ENCODE assay signal across 34 cellular contexts in genomic region chr12:57176846-57177245, GRCh38. TPM values are rescaled to one million over a fixed set of nuclear protein-coding genes. Genes with fewer than 3 reads are reported as not detected.
A peak's percentile ranks its signal among the peaks of the same experiment; 100 is the strongest.
DNase-seq lines count a peak whose midpoint lies in the region; ATAC-seq and TF ChIP-seq lines count a peak whose summit lies in the region.
"Had no signal": no experiment of that assay in that cellular context is flagged by ENCODE, and none has a peak within 500 bp of the region (broad histone marks: within the 10 kb centered on the region; RNA-seq: fewer than 3 reads in every experiment).

No MANE protein-coding gene starts in this region.

- no peaks in the 10 kb centered on the region for H3K9me3 ChIP-seq in GM23248 (ENCODE audit: low read depth)
- H3K9me3 ChIP-seq in esophagus (ENCODE audit: control insufficient read depth in 2 of 2, insufficient read depth in 1 of 2, low read depth in 1 of 2, low read length in 1 of 2) = no peaks in the 10 kb centered on the region
- H3K9me3 ChIP-seq in neuronal stem cell (replicated peaks in 1 of 2; ENCODE audit: control insufficient read depth in 2 of 2, insufficient read depth in 1 of 2, low read depth in 1 of 2, low read length in 2 of 2) = no peaks in the 10 kb centered on the region
- H3K9me3 ChIP-seq: BLaER1 treated with 17β-estradiol and CSF1 and Interleukin-3, amounts not matched to agents 10 nM and 100 nM; body of pancreas; Caco-2; esophagus muscularis mucosa; gastroesophageal sphincter; stomach; tibial nerve had no signal

- DNase-seq in GM23248 (peak; percentile 81), RWPE1 (ENCODE audit: low spot score) (peak; percentile 67), neuronal stem cell (ENCODE audit: low spot score) (no peak), immature natural killer cell (no peak), dedifferentiated amniotic fluid mesenchymal stem cell (ENCODE audit: extremely low spot score) (no peak)
- DNase-seq in effector memory CD8-positive, alpha-beta T cell = no peak
- DNase-seq in activated CD4-positive, alpha-beta T cell treated with anti-CD3 and anti-CD28 coated beads for 48 hours = no peak
- DNase-seq: activated CD4-positive, alpha-beta T cell treated with anti-CD3 and anti-CD28 coated beads, Interleukin-2, amount 50 U/mL, for 1 hour; activated naive CD4-positive, alpha-beta T cell; activated T-cell treated with anti-CD3 and anti-CD28 coated beads, Interleukin-2, amount 50 U/mL, for 72 hours; body of pancreas; Caco-2; DMS79 treated with DMSO at 0.1 percent for 48 hours; effector CD8-positive, alpha-beta T cell; KG1; natural killer cell; NCI-H1436 treated with DMSO at 0.1 percent for 48 hours; NCI-H82; OCI-M1; retina; Right ventricle myocardium superior; stomach; WERI-Rb-1 had no signal

- no peak overlapping the region for H4K91ac ChIP-seq in neuronal stem cell (ENCODE audit: low read depth, low read length, poor library complexity)

- H3K79me2 ChIP-seq in GM23248 (ENCODE audit: insufficient read depth) = peaks cover 81% of the 10 kb centered on the region
- H3K79me2 ChIP-seq: hepatocyte had no signal

- in situ Hi-C loops in GM23248 (cut with MboI) = loop anchor here (5.0 kb wide), 1 partner anchor 55 kb away; no protein-coding TSS in a partner anchor

- no peak overlapping the region for H4K8ac ChIP-seq in neuronal stem cell (ENCODE audit: low read depth, low read length)

- H3K4ac ChIP-seq in neuronal stem cell (ENCODE audit: low read length) = no peak overlapping the region

- no peak overlapping the region for H2AK5ac ChIP-seq in neuronal stem cell (ENCODE audit: low read depth, low read length)

- peaks cover 4% of the 10 kb centered on the region for H3K79me1 ChIP-seq in neuronal stem cell (ENCODE audit: low read depth, low read length)

- H3K14ac ChIP-seq in neuronal stem cell (ENCODE audit: low read length) = no peak overlapping the region

- H3K27ac ChIP-seq in GM23248 (peak overlapping the region; percentile 48), RWPE1 (peak overlapping the region; percentile 97), esophagus (ENCODE audit: low read depth in 2 of 2, low read length in 1 of 2) (peak overlapping the region; percentile 79 to 81), neuronal stem cell (replicated peaks; ENCODE audit: low read length) (no peak overlapping the region)
- H3K27ac ChIP-seq: BLaER1 treated with 17β-estradiol and CSF1 and Interleukin-3, amounts not matched to agents 10 nM and 100 nM; body of pancreas; esophagus muscularis mucosa; hepatocyte; WERI-Rb-1 had no signal

- H3F3A ChIP-seq in GM23248 (ENCODE audit: insufficient read depth) = peaks cover 22% of the 10 kb centered on the region

- H3K4me2 ChIP-seq in GM23248 (ENCODE audit: unreplicated experiment) (no peak overlapping the region), neuronal stem cell (ENCODE audit: insufficient read depth, low read length, poor library complexity, severe bottlenecking) (no peak overlapping the region)
- H3K4me2 ChIP-seq: hepatocyte had no signal

- no peak overlapping the region for H3K4me3 ChIP-seq in GM23248
- H3K4me3 ChIP-seq in esophagus (ENCODE audit: low read depth in 1 of 2, low read length in 2 of 2) = peak overlapping the region in 1 of 2 donors; percentile 19
- H3K4me3 ChIP-seq in neuronal stem cell (ENCODE audit: low read length in 2 of 2) = no peak overlapping the region
- H3K4me3 ChIP-seq: BLaER1 treated with 17β-estradiol and CSF1 and Interleukin-3, amounts not matched to agents 10 nM and 100 nM; body of pancreas; esophagus muscularis mucosa; gastroesophageal sphincter; hepatocyte; skin epidermis; stomach; tibial nerve had no signal

- no peak overlapping the region for H3K4me3 Mint-ChIP-seq in effector memory CD8-positive, alpha-beta T cell
- no peak overlapping the region for H3K4me3 Mint-ChIP-seq in immature natural killer cell
- H3K4me3 Mint-ChIP-seq: activated T-cell treated with anti-CD3 and anti-CD28 coated beads, Interleukin-2, amount 50 U/mL, for 72 hours; natural killer cell had no signal

- no peak overlapping the region for H2BK12ac ChIP-seq in neuronal stem cell (ENCODE audit: low read length)

- no peak overlapping the region for H2BK120ac ChIP-seq in neuronal stem cell (ENCODE audit: low read depth, low read length)

- no peaks in the 10 kb centered on the region for H3K9me3 Mint-ChIP-seq in effector memory CD8-positive, alpha-beta T cell
- no peaks in the 10 kb centered on the region for H3K9me3 Mint-ChIP-seq in immature natural killer cell
- H3K9me3 Mint-ChIP-seq: activated T-cell treated with anti-CD3 and anti-CD28 coated beads, Interleukin-2, amount 50 U/mL, for 72 hours; natural killer cell had no signal

- H2BK15ac ChIP-seq in neuronal stem cell (ENCODE audit: low read length) = no peak overlapping the region

- H3K23ac ChIP-seq in neuronal stem cell (ENCODE audit: low read depth, low read length, poor library complexity) = no peak overlapping the region

- POLR2A ChIA-PET in RWPE1 (lab: Yijun Ruan, JAX; ENCODE audit: low non-redundant PET) = interaction anchor here (1.4 to 1.9 kb wide), 2 partner anchors 49 to 65 kb away, joined by 5 to 11 read pairs; partner anchors contain the start of gene LRP1

- H3K27ac Mint-ChIP-seq in effector memory CD8-positive, alpha-beta T cell = no peak overlapping the region
- no peak overlapping the region for H3K27ac Mint-ChIP-seq in immature natural killer cell
- H3K27ac Mint-ChIP-seq: activated T-cell treated with anti-CD3 and anti-CD28 coated beads, Interleukin-2, amount 50 U/mL, for 72 hours; natural killer cell had no signal

- WGBS in GM23248 (ENCODE audit: low coverage in 1 of 2, low lambda C conversion rate in 2 of 2, missing lambda C conversion rate in 2 of 2), 2 experiments = 63 to 66% methylated on average over 9 of the region's 9 CpGs
- 60 to 65% methylated on average over 9 of the region's 9 CpGs for WGBS in esophagus, 2 donors
- no CpG with 5 or more reads among the region's 9 CpGs for WGBS in neuronal stem cell (ENCODE audit: extremely low coverage in 2 of 2, insufficient read length in 2 of 2, insufficient replicate concordance in 1 of 2), 2 donors

- H4K20me1 ChIP-seq in GM23248 (ENCODE audit: insufficient read depth) = no peaks in the 10 kb centered on the region

- H3K36me3 Mint-ChIP-seq in effector memory CD8-positive, alpha-beta T cell (ENCODE audit: insufficient read depth) = no peaks in the 10 kb centered on the region
- no peaks in the 10 kb centered on the region for H3K36me3 Mint-ChIP-seq in immature natural killer cell
- H3K36me3 Mint-ChIP-seq: natural killer cell had no signal

- H3K4me1 ChIP-seq in GM23248 (ENCODE audit: insufficient read depth) (peaks cover 7% of the 10 kb centered on the region; the same call in 1 of the 2 replicates), esophagus (ENCODE audit: control insufficient read depth in 2 of 2, insufficient read depth in 2 of 2, low read length in 1 of 2) (peaks cover 4 to 36% of the 10 kb centered on the region in 2 donors), neuronal stem cell (ENCODE audit: control insufficient read depth in 2 of 2, insufficient read depth in 1 of 2, low read depth in 1 of 2, low read length in 2 of 2) (no peaks in the 10 kb centered on the region)
- H3K4me1 ChIP-seq: body of pancreas, Caco-2 had no signal

- no peak for TF ChIP-seq CTCF in RWPE1 (conservative IDR thresholded peaks at IDR 0.05; ENCODE audit: low read depth)

- H2AFZ ChIP-seq in GM23248 = no peak overlapping the region
- no peak overlapping the region for H2AFZ ChIP-seq in neuronal stem cell (ENCODE audit: low read length)
- H2AFZ ChIP-seq: hepatocyte had no signal

- peaks cover 6 to 8% of the 10 kb centered on the region in 2 donors for H3K27me3 Mint-ChIP-seq in effector memory CD8-positive, alpha-beta T cell
- H3K27me3 Mint-ChIP-seq in immature natural killer cell (ENCODE audit: low read depth in 3 of 3) = peaks cover 0 to 5% (median 4%) of the 10 kb centered on the region in 3 donors

- H3K4me1 Mint-ChIP-seq in effector memory CD8-positive, alpha-beta T cell (ENCODE audit: low read depth in 2 of 2) = peaks cover 0 to 2% of the 10 kb centered on the region in 2 donors
- no peaks in the 10 kb centered on the region for H3K4me1 Mint-ChIP-seq in immature natural killer cell

- H3K36me3 ChIP-seq in GM23248 (ENCODE audit: low read depth) = peaks cover 61% of the 10 kb centered on the region
- H3K36me3 ChIP-seq in esophagus (ENCODE audit: control insufficient read depth in 2 of 2, insufficient read depth in 2 of 2, low read length in 1 of 2) = peaks cover 0 to 49% of the 10 kb centered on the region in 2 donors
- H3K36me3 ChIP-seq in neuronal stem cell (replicated peaks in 1 of 2; ENCODE audit: control insufficient read depth in 2 of 2, insufficient read depth in 2 of 2, low read length in 2 of 2) = peaks cover 62 to 95% of the 10 kb centered on the region in 2 donors

- peak overlapping the region; percentile 15 for H2BK5ac ChIP-seq in neuronal stem cell (ENCODE audit: low read length)

- CTCF ChIA-PET in RWPE1 (lab: Yijun Ruan, JAX) = interaction anchor here (0.6 to 3.2 kb wide), 7 partner anchors 10 to 425 kb away, joined by 3 to 37 read pairs (median 7); no protein-coding TSS in a partner anchor

- ATAC-seq in effector memory CD8-positive, alpha-beta T cell (replicated peaks) = no peak
- ATAC-seq: activated T-cell treated with anti-CD3 and anti-CD28 coated beads, Interleukin-2, amount 50 U/mL, for 72 hours; body of pancreas; gastroesophageal sphincter; natural killer cell had no signal

- H3K27me3 ChIP-seq in GM23248 (replicated peaks; ENCODE audit: insufficient read depth) (no peaks in the 10 kb centered on the region), esophagus (ENCODE audit: control insufficient read depth in 1 of 2, insufficient read depth in 2 of 2, low read length in 2 of 2) (no peaks in the 10 kb centered on the region), neuronal stem cell (ENCODE audit: control insufficient read depth in 3 of 3, insufficient read depth in 3 of 3, low read depth in 1 of 3, low read length in 3 of 3) (no peaks in the 10 kb centered on the region)
- H3K27me3 ChIP-seq: BLaER1 treated with 17β-estradiol and CSF1 and Interleukin-3, amounts not matched to agents 10 nM and 100 nM; body of pancreas; esophagus muscularis mucosa; gastroesophageal sphincter; hepatocyte; stomach; tibial nerve had no signal

- H3K9ac ChIP-seq in GM23248 (peak overlapping the region; percentile 41), neuronal stem cell (ENCODE audit: low read depth, low read length, poor library complexity) (no peak overlapping the region)

- H3K9me2 ChIP-seq in GM23248 (ENCODE audit: insufficient read depth) = no peaks in the 10 kb centered on the region

- H3K18ac ChIP-seq in neuronal stem cell (ENCODE audit: low read length) = no peak overlapping the region

RNA-seq across cellular contexts. Expression of gene LRP1-AS, which starts 29.4 kb away (rescaled TPM):
- total RNA-seq in GM23248 (2014; rRNA removed; shearing (Covaris generic)) = not detected in 2 replicates
- polyA plus RNA-seq in GM23248 (2016; fragmentation: Nextera tagmentation; extraction: Ambion mirVana) (0.60 TPM in 1 of 2 replicates, not detected in the other), esophagus (not detected), immature natural killer cell (not detected)
- polyA plus RNA-seq in neuronal stem cell (2013, experiment 1 of 2) = not detected
- not detected for polyA plus RNA-seq in neuronal stem cell (2013, experiment 2 of 2)
- total RNA-seq: activated T-cell treated with anti-CD3 and anti-CD28 coated beads, Interleukin-2, amount 50 U/mL, for 72 hours; body of pancreas; Caco-2; esophagus muscularis mucosa; gastroesophageal sphincter; hepatocyte; liver; natural killer cell; omental fat pad; Right ventricle myocardium superior; stomach; tibial nerve had no signal
- polyA plus RNA-seq: adipose tissue, AG04450, liver, stomach had no signal

RNA-seq across cellular contexts. Expression of gene NXPH4, which starts 39.7 kb away (rescaled TPM):
- total RNA-seq in GM23248 (2014; rRNA removed; shearing (Covaris generic)) = 5.6 and 5.7 TPM in 2 replicates
- 5.4 and 6.7 TPM in 2 replicates for polyA plus RNA-seq in GM23248 (2016; fragmentation: Nextera tagmentation; extraction: Ambion mirVana)
- 1 to 10 TPM in 1 of 2 donors, under 1 TPM in 1; 0.73 to 1.3 TPM for polyA plus RNA-seq in esophagus
- 0.26 TPM for polyA plus RNA-seq in neuronal stem cell (2013, experiment 1 of 2)
- polyA plus RNA-seq in neuronal stem cell (2013, experiment 2 of 2) = 0.29 TPM
- polyA plus RNA-seq in immature natural killer cell = not detected
- total RNA-seq: esophagus muscularis mucosa, liver had no signal

RNA-seq across cellular contexts. Expression of gene LRP1, which starts 48.6 kb away (rescaled TPM):
- 257 and 296 TPM in 2 replicates for total RNA-seq in GM23248 (2014; rRNA removed; shearing (Covaris generic))
- polyA plus RNA-seq in GM23248 (2016; fragmentation: Nextera tagmentation; extraction: Ambion mirVana) (161 and 166 TPM in 2 replicates), esophagus (10 to 100 TPM; 29.6 to 47.6 TPM), immature natural killer cell (under 1 TPM in 2 of 3 donors, not detected in 1; 0.08 to 0.22 TPM)
- polyA plus RNA-seq in neuronal stem cell (2013, experiment 1 of 2) = 13.3 TPM
- polyA plus RNA-seq in neuronal stem cell (2013, experiment 2 of 2) = 12.4 TPM

RNA-seq across cellular contexts. Expression of gene SHMT2, which starts 52.7 kb away (rescaled TPM):
- 272 and 341 TPM in 2 replicates for total RNA-seq in GM23248 (2014; rRNA removed; shearing (Covaris generic))
- polyA plus RNA-seq in GM23248 (2016; fragmentation: Nextera tagmentation; extraction: Ambion mirVana) (184 and 185 TPM in 2 replicates), esophagus (10 to 100 TPM; 19.8 to 69.5 TPM), immature natural killer cell (10 to 100 TPM; 43.1 to 50.8 (median 49.3) TPM)
- 117 TPM for polyA plus RNA-seq in neuronal stem cell (2013, experiment 1 of 2)
- 112 TPM for polyA plus RNA-seq in neuronal stem cell (2013, experiment 2 of 2)

Comparison
In these comparisons a context has a peak if more than half of its experiments do, and no peak if none do; other contexts are left out.
1. DNase-seq: peak in GM23248 (single experiment) and RWPE1 (single experiment); none in neuronal stem cell (single experiment), effector memory CD8-positive, alpha-beta T cell (0 of 3), immature natural killer cell (0 of 3), dedifferentiated amniotic fluid mesenchymal stem cell (single experiment) and activated CD4-positive, alpha-beta T cell treated with anti-CD3 and anti-CD28 coated beads for 48 hours (single experiment).
2. RNA of gene LRP1, which starts 48.6 kb away (polyA plus RNA-seq): 161 to 166 TPM in GM23248 and 29.6 to 47.6 TPM in esophagus; 0.08 to 0.22 TPM in immature natural killer cell; every median in the first group is over 10 times any median in the second.